In the genomic region with DNA sequence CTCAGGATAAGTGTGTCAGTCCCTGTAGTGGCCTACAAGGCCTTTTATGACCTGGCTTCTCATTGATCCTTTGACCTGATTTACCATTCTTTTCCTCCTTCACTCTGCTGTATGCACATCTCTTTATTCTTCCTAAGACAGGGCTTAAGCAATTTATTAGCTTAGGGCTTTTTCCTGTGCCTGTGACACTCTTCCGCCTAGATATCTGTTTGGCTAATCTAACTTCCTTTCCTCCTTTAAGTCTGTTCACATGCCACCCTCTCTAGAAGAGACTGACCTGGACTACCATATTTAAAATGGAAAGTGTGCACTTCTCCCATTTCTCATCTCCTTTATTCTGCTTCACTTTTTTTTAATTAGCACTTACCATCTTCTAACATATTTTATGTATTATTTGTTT, we compare ENCODE assay signal across 28 cellular contexts.
"Had no signal": no experiment of that assay in that cellular context is flagged by ENCODE, and none has a peak within 500 bp of the region (broad histone marks: within the 10 kb centered on the region; RNA-seq: fewer than 3 reads in every experiment).

No MANE protein-coding gene starts in this region.

- H3K27me3 Mint-ChIP-seq: naive thymus-derived CD8-positive, alpha-beta T cell; progenitor cell of endocrine pancreas; stimulated activated naive CD8-positive, alpha-beta T cell treated with anti-CD3 and anti-CD28 coated beads, Interleukin-15, Interleukin-2, amounts not matched to agents 100 ng/mL and 50 ng/mL, for 24 hours; type B pancreatic cell had no signal

- H3K9me3 Mint-ChIP-seq: immature natural killer cell, nephron, type B pancreatic cell had no signal

- H3K4me3 Mint-ChIP-seq: immature natural killer cell; naive thymus-derived CD8-positive, alpha-beta T cell; nephron; neural progenitor cell; stimulated activated naive CD8-positive, alpha-beta T cell treated with anti-CD3 and anti-CD28 coated beads, Interleukin-15, Interleukin-2, amounts not matched to agents 100 ng/mL and 50 ng/mL, for 24 hours; type B pancreatic cell had no signal

- FAIRE-seq: kidney had no signal

- H3K4me1 ChIP-seq: lower lobe of right lung, neural progenitor cell, right lobe of liver, uterus had no signal

- H3K36me3 ChIP-seq: left lung, neural progenitor cell, neutrophil, ovary, right atrium auricular region, right lobe of liver, tibial nerve, uterus had no signal

- H3K27me3 ChIP-seq: left lung, neural progenitor cell, neutrophil, ovary, right atrium auricular region, right lobe of liver, tibial nerve, uterus had no signal

- H3K4me1 Mint-ChIP-seq: nephron had no signal

- H3K27ac Mint-ChIP-seq: nephron; neural progenitor cell; progenitor cell of endocrine pancreas; stimulated activated naive CD8-positive, alpha-beta T cell treated with anti-CD3 and anti-CD28 coated beads, Interleukin-15, Interleukin-2, amounts not matched to agents 100 ng/mL and 50 ng/mL, for 24 hours; type B pancreatic cell had no signal

- H3K27ac ChIP-seq: left lung, lower lobe of right lung, neural progenitor cell, neutrophil, ovary, right atrium auricular region, right lobe of liver, tibial nerve, uterus had no signal

- H3K9me3 ChIP-seq: left lung, lower lobe of right lung, neutrophil, ovary, right atrium auricular region, right lobe of liver, tibial nerve, uterus had no signal

- DNase-seq: hypothalamus; immature natural killer cell; kidney; left colon; left lung; lower lobe of right lung; mammary epithelial cell; mesenchymal stem cell; naive thymus-derived CD8-positive, alpha-beta T cell; occipital lobe; ovary; right lobe of liver; stimulated activated CD4-positive, alpha-beta T cell treated with anti-CD3 and anti-CD28 coated beads, Interleukin-1b, Interleukin-23, amount 100 ng/mL, for 48 hours; stimulated activated CD4-positive, alpha-beta T cell treated with anti-CD3 and anti-CD28 coated beads, Interleukin-2, amount 100 ng/mL, for 48 hours; stimulated activated CD4-positive, alpha-beta T cell treated with anti-CD3 and anti-CD28 coated beads, Interleukin-4, amount 100 ng/mL, for 4 hours; stimulated activated CD8-positive, alpha-beta memory T cell treated with anti-CD3 and anti-CD28 coated beads, Interleukin-4, amount 100 ng/mL, for 48 hours; stimulated activated naive CD4-positive, alpha-beta T cell; substantia nigra; uterus had no signal

- H3K4me3 ChIP-seq: left lung, lower lobe of right lung, neural progenitor cell, ovary, right atrium auricular region, right lobe of liver, smooth muscle cell, tibial nerve, uterus had no signal
